In the genomic region with DNA sequence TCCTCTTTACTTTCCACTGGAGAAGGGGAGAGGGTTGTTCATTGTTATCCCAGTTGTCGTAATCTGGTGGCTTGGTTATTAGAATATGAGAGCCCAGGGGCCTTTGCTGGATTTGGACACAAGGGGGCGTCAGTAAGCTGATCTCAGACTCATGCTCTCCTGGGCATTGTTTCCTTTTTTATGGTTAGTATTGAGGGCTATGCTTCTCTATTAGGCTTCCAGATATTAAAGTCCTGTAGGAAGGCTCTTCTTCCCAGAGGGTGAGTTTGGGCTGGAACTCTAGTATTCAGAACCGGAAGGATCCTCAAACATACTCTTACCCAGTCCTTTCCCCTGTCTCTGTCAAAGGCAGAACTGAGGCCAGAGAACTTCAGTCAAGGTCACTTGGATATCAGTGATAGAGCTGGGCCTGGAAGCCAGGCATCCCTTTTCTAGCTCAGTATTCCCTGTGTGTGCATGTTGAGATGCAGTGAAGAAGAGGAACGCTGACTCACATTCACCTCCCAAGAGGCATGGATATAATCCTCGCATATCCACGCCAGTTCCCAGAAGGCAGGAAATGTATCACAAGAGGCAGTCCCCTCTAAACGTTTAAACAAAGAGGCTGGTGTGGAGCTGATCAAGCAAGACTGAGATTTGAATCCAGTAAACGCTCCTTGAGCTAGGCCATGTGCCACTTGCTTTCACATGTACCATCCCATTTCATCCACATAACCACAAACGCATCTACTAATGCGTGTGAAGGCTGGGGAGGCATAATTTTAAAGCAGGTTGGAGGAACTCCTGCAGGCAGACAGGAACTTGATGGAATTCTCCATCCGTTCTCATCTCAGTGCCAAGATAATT, we compare ENCODE assay signal across 9 cellular contexts. TPM values are rescaled to one million over a fixed set of nuclear protein-coding genes. Genes with fewer than 3 reads are reported as not detected.
DNase-seq lines count a peak whose midpoint lies in the region; ATAC-seq lines count a peak whose summit lies in the region.
"Had no signal": no experiment of that assay in that cellular context is flagged by ENCODE, and none has a peak within 500 bp of the region (broad histone marks: within the 10 kb centered on the region; RNA-seq: fewer than 3 reads in every experiment).

No MANE protein-coding gene starts in this region.

- H3K27ac ChIP-seq in Karpas-422 (ENCODE audit: low read length) (no peak overlapping the region), SJCRH30 (peak overlapping the region; percentile 73)

- H3K27ac Mint-ChIP-seq in activated naive CD4-positive, alpha-beta T cell treated with anti-CD3 and anti-CD28 coated beads, Interleukin-2, amount 50 U/mL, for 72 hours = no peak overlapping the region
- H3K27ac Mint-ChIP-seq: dendritic cell treated with granulocyte-macrophage colony-stimulating factor and Interleukin-4, amounts not matched to agents 40 ng/mL and 50 ng/mL, for 4 days had no signal

- DNase-seq in DMS153 (lab: John Stamatoyannopoulos, UW) = peak; percentile 16
- DNase-seq in Karpas-422 = peak; percentile 87
- peak; percentile 73 to 90 for DNase-seq in SJCRH30
- peak; percentile 26 to 66 for DNase-seq in activated naive CD4-positive, alpha-beta T cell treated with anti-CD3 and anti-CD28 coated beads, Interleukin-2, amount 50 U/mL, for 72 hours (ENCODE audit: low spot score in 2 of 2)
- DNase-seq in Right ventricle myocardium superior = peak; percentile 74
- peak; percentile 87 for DNase-seq in posterior vena cava (ENCODE audit: low spot score)
- peak; percentile 64 for DNase-seq in ureter (ENCODE audit: low spot score)

- no peak overlapping the region for H3K4me3 ChIP-seq in Karpas-422 (ENCODE audit: low read length)
- no peak overlapping the region for H3K4me3 ChIP-seq in SJCRH30

- no peak overlapping the region for H3K4me2 ChIP-seq in Karpas-422 (ENCODE audit: low read depth, low read length, poor library complexity, severe bottlenecking)

- H3K36me3 Mint-ChIP-seq in activated naive CD4-positive, alpha-beta T cell treated with anti-CD3 and anti-CD28 coated beads, Interleukin-2, amount 50 U/mL, for 72 hours = peaks cover 0 to 10% of the 10 kb centered on the region in 2 donors

- 0 out of 2 replicates have a peak, but pooled peaks cover 2% of the 10 kb centered on the region for H3K36me3 ChIP-seq in Karpas-422 (ENCODE audit: insufficient read depth, low read length)
- H3K36me3 ChIP-seq in SJCRH30 = no peaks in the 10 kb centered on the region

- no peaks in the 10 kb centered on the region for H3K79me2 ChIP-seq in Karpas-422 (ENCODE audit: low read length)

- H3K27me3 ChIP-seq in Karpas-422 (ENCODE audit: low read length) (no peaks in the 10 kb centered on the region), SJCRH30 (no peaks in the 10 kb centered on the region)

- H4K20me1 ChIP-seq in Karpas-422 (ENCODE audit: insufficient read depth, low read depth, low read length) = no peaks in the 10 kb centered on the region

- H3K9me3 ChIP-seq in Karpas-422 (ENCODE audit: low read length) = no peaks in the 10 kb centered on the region
- no peaks in the 10 kb centered on the region for H3K9me3 ChIP-seq in SJCRH30 (replicated peaks)

- ATAC-seq in activated naive CD4-positive, alpha-beta T cell treated with anti-CD3 and anti-CD28 coated beads, Interleukin-2, amount 50 U/mL, for 72 hours = peak in 1 of 2 donors; percentile 58
- peak; percentile 71 for ATAC-seq in Right ventricle myocardium superior (ENCODE audit: poor library complexity)
- ATAC-seq in HG02970 (IDR thresholded peaks at IDR 0.05; ENCODE audit: low FRiP score, unreplicated experiment) = no peak

- intact Hi-C loops in Right ventricle myocardium superior (cut with DNase I) = loop anchor here (5.0 kb wide), 1 partner anchor 258 kb away; no protein-coding TSS in a partner anchor
- intact Hi-C loops in posterior vena cava (cut with DNase I) = no loop called here

- H3K9me2 ChIP-seq in Karpas-422 (replicated peaks; ENCODE audit: insufficient read depth, low read length) = no peaks in the 10 kb centered on the region

- no peak overlapping the region for H2AFZ ChIP-seq in Karpas-422 (ENCODE audit: low read length)

- no peak overlapping the region for H3K9ac ChIP-seq in Karpas-422 (ENCODE audit: low read length)

- no peaks in the 10 kb centered on the region for H3K4me1 ChIP-seq in Karpas-422 (ENCODE audit: low read length)
- H3K4me1 ChIP-seq in SJCRH30 = peaks cover 61% of the 10 kb centered on the region

- no peaks in the 10 kb centered on the region for H3K9me3 Mint-ChIP-seq in activated naive CD4-positive, alpha-beta T cell treated with anti-CD3 and anti-CD28 coated beads, Interleukin-2, amount 50 U/mL, for 72 hours
- H3K9me3 Mint-ChIP-seq: dendritic cell treated with granulocyte-macrophage colony-stimulating factor and Interleukin-4, amounts not matched to agents 40 ng/mL and 50 ng/mL, for 4 days had no signal

RNA-seq across cellular contexts. Expression of gene UBE3B, which starts 41.6 kb away (rescaled TPM):
- 18.5 and 23.7 TPM in 2 replicates for total RNA-seq in Karpas-422 (2014; rRNA removed; shearing (Covaris generic); ENCODE audit: low replicate concordance)
- total RNA-seq in SJCRH30 (2014; rRNA removed; shearing (Covaris generic)) = 17.6 and 19.0 TPM in 2 replicates
- total RNA-seq in activated naive CD4-positive, alpha-beta T cell treated with anti-CD3 and anti-CD28 coated beads, Interleukin-2, amount 50 U/mL, for 72 hours = 10 to 100 TPM; 28.8 to 37.6 TPM
- total RNA-seq in Right ventricle myocardium superior = 50.9 TPM
- 10 to 100 TPM; 29.5 to 34.9 TPM for total RNA-seq in posterior vena cava
- 46.4 TPM for total RNA-seq in ureter

RNA-seq across cellular contexts. Expression of gene KCTD10, which starts 41.9 kb away (rescaled TPM):
- total RNA-seq in Karpas-422 (2014; rRNA removed; shearing (Covaris generic); ENCODE audit: low replicate concordance) = 24.4 and 29.4 TPM in 2 replicates
- 36.1 and 37.7 TPM in 2 replicates for total RNA-seq in SJCRH30 (2014; rRNA removed; shearing (Covaris generic))
- total RNA-seq in activated naive CD4-positive, alpha-beta T cell treated with anti-CD3 and anti-CD28 coated beads, Interleukin-2, amount 50 U/mL, for 72 hours = 10 to 100 TPM; 53.5 to 56.9 TPM
- 27.1 TPM for total RNA-seq in Right ventricle myocardium superior
- 100 to 1,000 TPM; 136 to 138 TPM for total RNA-seq in posterior vena cava
- 86.9 TPM for total RNA-seq in ureter

RNA-seq across cellular contexts. Expression of gene MMAB, which starts 54.3 kb away (rescaled TPM):
- 33.5 and 46.1 TPM in 2 replicates for total RNA-seq in Karpas-422 (2014; rRNA removed; shearing (Covaris generic); ENCODE audit: low replicate concordance)
- total RNA-seq in SJCRH30 (2014; rRNA removed; shearing (Covaris generic)) = 22.2 and 23.1 TPM in 2 replicates
- total RNA-seq in activated naive CD4-positive, alpha-beta T cell treated with anti-CD3 and anti-CD28 coated beads, Interleukin-2, amount 50 U/mL, for 72 hours = 10 to 100 TPM; 27.4 to 29.5 TPM
- 68.1 TPM for total RNA-seq in Right ventricle myocardium superior
- 10 to 100 TPM; 17.9 to 20.0 TPM for total RNA-seq in posterior vena cava
- 65.8 TPM for total RNA-seq in ureter

RNA-seq across cellular contexts. Expression of gene MVK, which starts 54.6 kb away (rescaled TPM):
- total RNA-seq in Karpas-422 (2014; rRNA removed; shearing (Covaris generic); ENCODE audit: low replicate concordance) = 14.7 and 19.0 TPM in 2 replicates
- total RNA-seq in SJCRH30 (2014; rRNA removed; shearing (Covaris generic)) = 17.3 and 18.7 TPM in 2 replicates
- 10 to 100 TPM; 13.3 to 20.7 TPM for total RNA-seq in activated naive CD4-positive, alpha-beta T cell treated with anti-CD3 and anti-CD28 coated beads, Interleukin-2, amount 50 U/mL, for 72 hours
- total RNA-seq in Right ventricle myocardium superior (9.4 TPM), posterior vena cava (1 to 10 TPM; 9.1 TPM), ureter (44.0 TPM)

Comparison
In these comparisons a context has a peak if more than half of its experiments do, and no peak if none do; other contexts are left out.
1. DNase-seq: peak in every context shown above with its lines; median percentile 87 in Karpas-422; 87 in posterior vena cava; 82 in SJCRH30; 74 in Right ventricle myocardium superior; 64 in ureter; 46 in activated naive CD4-positive, alpha-beta T cell treated with anti-CD3 and anti-CD28 coated beads, Interleukin-2, amount 50 U/mL, for 72 hours; 16 in DMS153.